ENCODE assay signal across 21 cellular contexts in genomic region chr2:44148997-44149396, GRCh38.
"Had no signal": no experiment of that assay in that cellular context is flagged by ENCODE, and none has a peak within 500 bp of the region (broad histone marks: within the 10 kb centered on the region; RNA-seq: fewer than 3 reads in every experiment).

No MANE protein-coding gene starts in this region.

- H3K27me3 Mint-ChIP-seq: dendritic cell treated with granulocyte-macrophage colony-stimulating factor and Interleukin-4, amounts not matched to agents 40 ng/mL and 50 ng/mL, for 4 days had no signal

- H3K4me1 ChIP-seq: esophagus muscularis mucosa, foreskin keratinocyte, heart right ventricle, right lobe of liver, tibial nerve had no signal

- DNase-seq: activated CD4-positive, alpha-beta T cell treated with anti-CD3 and anti-CD28 coated beads for 36 hours; activated CD4-positive, CD25-positive, alpha-beta regulatory T cell; activated naive CD4-positive, alpha-beta T cell; activated T-cell treated with anti-CD3 and anti-CD28 coated beads for 4 hours; activated T-cell treated with anti-CD3 and anti-CD28 coated beads, Interleukin-2, amount 50 U/mL, for 72 hours; anterior cingulate cortex; endodermal cell; foreskin keratinocyte; heart right ventricle; naive B cell; nephron progenitor cell; right lobe of liver; stimulated activated CD4-positive, alpha-beta T cell treated with anti-CD3 and anti-CD28 coated beads, Interleukin-2, amount 100 ng/mL, for 48 hours; stimulated activated naive CD4-positive, alpha-beta T cell treated with Interleukin-2 at 50 U/mL for 16 hours had no signal

- H3K4me1 Mint-ChIP-seq: activated CD4-positive, alpha-beta T cell treated with anti-CD3 and anti-CD28 coated beads for 36 hours; central memory CD8-positive, alpha-beta T cell; endodermal cell; mesothelial cell of epicardium; naive B cell; nephron progenitor cell had no signal

- H3K36me3 Mint-ChIP-seq: activated naive CD8-positive, alpha-beta T cell; mesothelial cell of epicardium had no signal

- H3K4me3 Mint-ChIP-seq: activated CD4-positive, alpha-beta T cell treated with anti-CD3 and anti-CD28 coated beads for 36 hours; activated naive CD8-positive, alpha-beta T cell; activated T-cell treated with anti-CD3 and anti-CD28 coated beads, Interleukin-2, amount 50 U/mL, for 72 hours; central memory CD8-positive, alpha-beta T cell; dendritic cell treated with granulocyte-macrophage colony-stimulating factor and Interleukin-4, amounts not matched to agents 40 ng/mL and 50 ng/mL, for 4 days; endodermal cell; mesothelial cell of epicardium; nephron progenitor cell had no signal

- H3K4me3 ChIP-seq: esophagus muscularis mucosa, heart right ventricle, right lobe of liver, tibial nerve had no signal

- H3K9me3 ChIP-seq: esophagus muscularis mucosa, heart right ventricle, neutrophil, right lobe of liver, tibial nerve had no signal

- ATAC-seq: activated CD4-positive, alpha-beta T cell treated with anti-CD3 and anti-CD28 coated beads for 36 hours; activated T-cell treated with anti-CD3 and anti-CD28 coated beads, Interleukin-2, amount 50 U/mL, for 72 hours; foreskin keratinocyte; heart right ventricle; right lobe of liver had no signal

- H3K27ac ChIP-seq: esophagus muscularis mucosa, foreskin keratinocyte, heart right ventricle, neutrophil, right lobe of liver, tibial nerve had no signal

- H3K36me3 ChIP-seq: esophagus muscularis mucosa, heart right ventricle, neutrophil, right lobe of liver, tibial nerve had no signal

- H3K9me3 Mint-ChIP-seq: activated T-cell treated with anti-CD3 and anti-CD28 coated beads, Interleukin-2, amount 50 U/mL, for 72 hours; central memory CD8-positive, alpha-beta T cell; dendritic cell treated with granulocyte-macrophage colony-stimulating factor and Interleukin-4, amounts not matched to agents 40 ng/mL and 50 ng/mL, for 4 days; endodermal cell; nephron progenitor cell had no signal

- H3K27ac Mint-ChIP-seq: activated CD4-positive, alpha-beta T cell treated with anti-CD3 and anti-CD28 coated beads for 36 hours; activated naive CD8-positive, alpha-beta T cell; activated T-cell treated with anti-CD3 and anti-CD28 coated beads, Interleukin-2, amount 50 U/mL, for 72 hours; dendritic cell treated with granulocyte-macrophage colony-stimulating factor and Interleukin-4, amounts not matched to agents 40 ng/mL and 50 ng/mL, for 4 days; endodermal cell; mesothelial cell of epicardium; nephron progenitor cell had no signal

- H3K27me3 ChIP-seq: foreskin keratinocyte, neutrophil, right lobe of liver, tibial nerve had no signal
